Comparison of ENCODE assay signal across 8 cellular contexts in genomic region chr11:130894322-130895025, GRCh38. TPM values are rescaled to one million over a fixed set of nuclear protein-coding genes. Genes with fewer than 3 reads are reported as not detected.
DNase-seq lines count a peak whose midpoint lies in the region; ATAC-seq and TF ChIP-seq lines count a peak whose summit lies in the region.

No MANE protein-coding gene starts in this region.

- no peaks in the 10 kb centered on the region for H3K27me3 Mint-ChIP-seq in activated naive CD4-positive, alpha-beta T cell treated with anti-CD3 and anti-CD28 coated beads for 36 hours (ENCODE audit: low read depth)

- H2AFZ ChIP-seq in Loucy (ENCODE audit: low read length) (no peak overlapping the region), parathyroid adenoma (no peak overlapping the region)

- no peaks in the 10 kb centered on the region for H3K9me2 ChIP-seq in Loucy (replicated peaks; ENCODE audit: low read depth, low read length)

- H3K36me3 ChIP-seq in Loucy (ENCODE audit: insufficient read depth, low read length) (peaks cover 51% of the 10 kb centered on the region; the same call in 1 of the 2 replicates), SJSA1 (peaks cover 42% of the 10 kb centered on the region), parathyroid adenoma (ENCODE audit: control insufficient read depth, insufficient read depth, low read length) (no peaks in the 10 kb centered on the region), aorta (ENCODE audit: control insufficient read depth in 1 of 2, insufficient read depth in 2 of 2, low read length in 1 of 2) (no peaks in the 10 kb centered on the region)

- DNase-seq in EH (ENCODE audit: low read depth) = peak; percentile 76
- DNase-seq in SJSA1 (ENCODE audit: low read depth in 1 of 2, low spot score in 2 of 2) = peak; percentile 20 to 49
- peak; percentile 80 for DNase-seq in activated naive CD4-positive, alpha-beta T cell treated with anti-CD3 and anti-CD28 coated beads for 36 hours
- DNase-seq in head of caudate nucleus = peak; percentile 30 to 94 (median 84)
- peak; percentile 70 to 87 for DNase-seq in aorta

- no peaks in the 10 kb centered on the region for H3K9me3 Mint-ChIP-seq in activated naive CD4-positive, alpha-beta T cell treated with anti-CD3 and anti-CD28 coated beads for 36 hours

- 14 to 15% methylated on average over 6 of the region's 6 CpGs for WGBS in aorta, 2 donors

- ATAC-seq in GM21825 (IDR thresholded peaks at IDR 0.05; ENCODE audit: unreplicated experiment) (peak; percentile 90), aorta (ENCODE audit: low FRiP score) (peak; percentile 73)

- H4K20me1 ChIP-seq in Loucy (ENCODE audit: insufficient read depth, low read length, poor library complexity, severe bottlenecking) = no peaks in the 10 kb centered on the region

- no peak overlapping the region for H3K4me3 ChIP-seq in Loucy (ENCODE audit: low read length, poor library complexity, severe bottlenecking)
- H3K4me3 ChIP-seq in SJSA1 = no peak overlapping the region
- no peak overlapping the region for H3K4me3 ChIP-seq in parathyroid adenoma (ENCODE audit: low read depth, low read length)
- H3K4me3 ChIP-seq in aorta (ENCODE audit: low read length in 2 of 2) = no peak overlapping the region

- H3K27me3 ChIP-seq in Loucy (ENCODE audit: insufficient read depth, low read length, poor library complexity, severe bottlenecking) (no peaks in the 10 kb centered on the region), SJSA1 (replicated peaks) (no peaks in the 10 kb centered on the region), parathyroid adenoma (ENCODE audit: control insufficient read depth, insufficient read depth, low read length) (no peaks in the 10 kb centered on the region), aorta (ENCODE audit: control insufficient read depth in 1 of 2, insufficient read depth in 2 of 2, low read length in 1 of 2) (no peaks in the 10 kb centered on the region)

- H3K4me2 ChIP-seq in Loucy (ENCODE audit: low read depth, low read length, poor library complexity, severe bottlenecking) (no peak overlapping the region), parathyroid adenoma (ENCODE audit: low read length) (no peak overlapping the region)

- intact Hi-C loops in activated naive CD4-positive, alpha-beta T cell treated with anti-CD3 and anti-CD28 coated beads for 36 hours (cut with micrococcal nuclease) = loop anchor here (1.0 kb wide), 2 partner anchors 32 to 460 kb away; no protein-coding TSS in a partner anchor
- intact Hi-C loops in head of caudate nucleus (cut with DNase I) (loop anchor here (10.0 kb wide), 1 partner anchor 460 kb away; no protein-coding TSS in a partner anchor), aorta (cut with DNase I) (loop anchor here (1.0 to 10.0 kb wide), 4 partner anchors 30 to 460 kb away; no protein-coding TSS in a partner anchor)

- H3K4me1 Mint-ChIP-seq in activated naive CD4-positive, alpha-beta T cell treated with anti-CD3 and anti-CD28 coated beads for 36 hours (ENCODE audit: low read depth) = no peaks in the 10 kb centered on the region

- no peaks in the 10 kb centered on the region for H3F3A ChIP-seq in Loucy (ENCODE audit: low read depth)

- TF ChIP-seq CTCF in Loucy (conservative IDR thresholded peaks at IDR 0.05; ENCODE audit: low read length) = peak; percentile 94
- peak; percentile 74 for TF ChIP-seq CTCF in parathyroid adenoma (IDR thresholded peaks at IDR 0.05)

- H3K79me2 ChIP-seq in Loucy (ENCODE audit: insufficient read depth, low read length) (no peaks in the 10 kb centered on the region), parathyroid adenoma (no peaks in the 10 kb centered on the region)

- H3K27ac Mint-ChIP-seq in activated naive CD4-positive, alpha-beta T cell treated with anti-CD3 and anti-CD28 coated beads for 36 hours = no peak overlapping the region

- no peaks in the 10 kb centered on the region for H3K9me3 ChIP-seq in Loucy (ENCODE audit: insufficient read depth, low read depth, low read length)
- H3K9me3 ChIP-seq in SJSA1 (replicated peaks) = no peaks in the 10 kb centered on the region
- H3K9me3 ChIP-seq in parathyroid adenoma (ENCODE audit: control insufficient read depth, low read length) = no peaks in the 10 kb centered on the region
- no peaks in the 10 kb centered on the region for H3K9me3 ChIP-seq in aorta (ENCODE audit: control insufficient read depth, low read length)

- H3K27ac ChIP-seq in SJSA1 (no peak overlapping the region), parathyroid adenoma (no peak overlapping the region), aorta (ENCODE audit: low read depth in 1 of 2, low read length in 2 of 2) (peak overlapping the region; percentile 16 to 90)

- CTCF ChIA-PET in activated naive CD4-positive, alpha-beta T cell treated with anti-CD3 and anti-CD28 coated beads for 36 hours (lab: Charles Lee) = interaction anchor here (0.7 to 2.5 kb wide), 16 partner anchors 9 to 610 kb away, joined by 3 to 18 read pairs (median 5); partner anchors contain the start of gene SNX19

- H3K9ac ChIP-seq in Loucy (ENCODE audit: low read depth, low read length, poor library complexity, severe bottlenecking) (no peak overlapping the region), parathyroid adenoma (no peak overlapping the region)

- no peak overlapping the region for H3K4me3 Mint-ChIP-seq in activated naive CD4-positive, alpha-beta T cell treated with anti-CD3 and anti-CD28 coated beads for 36 hours

- H3K36me3 Mint-ChIP-seq in activated naive CD4-positive, alpha-beta T cell treated with anti-CD3 and anti-CD28 coated beads for 36 hours (ENCODE audit: low read depth) = peaks cover 26% of the 10 kb centered on the region

- H3K4me1 ChIP-seq in Loucy (ENCODE audit: insufficient read depth, low read length, poor library complexity, severe bottlenecking) = no peaks in the 10 kb centered on the region
- H3K4me1 ChIP-seq in SJSA1 (replicated peaks) = peaks cover 26% of the 10 kb centered on the region
- peaks cover 14% of the 10 kb centered on the region for H3K4me1 ChIP-seq in parathyroid adenoma
- peaks cover 0 to 2% of the 10 kb centered on the region in 2 donors for H3K4me1 ChIP-seq in aorta (ENCODE audit: control insufficient read depth in 1 of 2, insufficient read depth in 2 of 2, low read length in 2 of 2)

RNA-seq across cellular contexts. Expression of gene SNX19, which starts 21.8 kb away (rescaled TPM):
- 50.2 and 68.9 TPM in 2 replicates for total RNA-seq in SJSA1 (2014; rRNA removed; shearing (Covaris generic))
- total RNA-seq in activated naive CD4-positive, alpha-beta T cell treated with anti-CD3 and anti-CD28 coated beads for 36 hours = 10 to 100 TPM; 18.0 to 21.6 TPM
- total RNA-seq in aorta = 10 to 100 TPM; 53.9 to 71.9 TPM
- polyA plus RNA-seq in aorta = 10 to 100 TPM; 17.5 to 27.1 TPM

Comparison
In these comparisons a context has a peak if more than half of its experiments do, and no peak if none do; other contexts are left out.
1. DNase-seq: peak in every context shown above with its lines; median percentile 84 in head of caudate nucleus; 80 in activated naive CD4-positive, alpha-beta T cell treated with anti-CD3 and anti-CD28 coated beads for 36 hours; 78 in aorta; 76 in EH; 34 in SJSA1.
2. H3K27ac ChIP-seq: peak in aorta (2 of 2); none in SJSA1 (single experiment) and parathyroid adenoma (single experiment).